Comparison of ENCODE assay signal across 20 cellular contexts in the genomic region with DNA sequence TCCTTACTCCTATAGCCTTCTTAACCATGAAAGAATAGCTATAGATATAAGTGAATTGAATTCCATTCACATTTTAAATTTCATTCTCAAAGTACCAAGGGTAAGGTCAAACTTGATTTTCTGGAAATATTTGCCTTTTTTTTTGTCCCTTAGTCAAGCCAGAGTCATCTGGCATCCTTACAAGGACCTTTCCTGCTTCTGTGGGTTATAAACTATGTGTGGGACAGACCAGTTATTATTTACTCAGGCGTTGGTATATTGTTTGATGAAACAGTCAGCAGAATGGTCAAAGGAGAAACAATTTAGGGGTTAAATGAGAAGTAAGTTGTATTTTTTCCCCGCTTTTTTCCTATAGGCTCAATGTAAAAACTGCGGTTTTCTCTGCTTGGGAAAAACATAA.
DNase-seq lines count a peak whose midpoint lies in the region; FAIRE-seq and TF ChIP-seq lines count a peak whose summit lies in the region.
"Had no signal": no experiment of that assay in that cellular context is flagged by ENCODE, and none has a peak within 500 bp of the region (broad histone marks: within the 10 kb centered on the region; RNA-seq: fewer than 3 reads in every experiment).

No MANE protein-coding gene starts in this region.

- TF ChIP-seq CTCF in fibroblast of pulmonary artery (IDR thresholded peaks at IDR 0.05; ENCODE audit: low read length, missing control alignments) (no peak), endothelial cell (IDR thresholded peaks at IDR 0.05; ENCODE audit: unreplicated experiment) (no peak)

- peak; percentile 73 for FAIRE-seq in H54 (lab: Jason Lieb, UNC)
- FAIRE-seq in urothelium cell line (lab: Jason Lieb, UNC): no peak
- FAIRE-seq: endometrium had no signal

- peaks cover 3% of the 10 kb centered on the region for H3K4me1 Mint-ChIP-seq in endothelial cell (ENCODE audit: unreplicated experiment)
- H3K4me1 Mint-ChIP-seq: activated naive CD8-positive, alpha-beta T cell treated with anti-CD3 and anti-CD28 coated beads, Interleukin-2, amount 10 ng/mL, durations not matched to agents 7 days and 5 days; stimulated activated effector memory CD8-positive, alpha-beta T cell treated with anti-CD3 and anti-CD28 coated beads, Interleukin-12 subunit alpha, Interleukin-12 subunit beta, amount 100 ng/mL, for 72 hours had no signal

- no peak for TF ChIP-seq POLR2A in H54 (IDR thresholded peaks at IDR 0.05; ENCODE audit: low read depth, low read length)

- no peak overlapping the region for H3K4me3 Mint-ChIP-seq in endothelial cell (ENCODE audit: unreplicated experiment)
- H3K4me3 Mint-ChIP-seq: activated naive CD8-positive, alpha-beta T cell treated with anti-CD3 and anti-CD28 coated beads, Interleukin-2, amount 10 ng/mL, durations not matched to agents 7 days and 5 days; nephron progenitor cell; stimulated activated effector memory CD8-positive, alpha-beta T cell treated with anti-CD3 and anti-CD28 coated beads, Interleukin-12 subunit alpha, Interleukin-12 subunit beta, amount 100 ng/mL, for 72 hours had no signal

- H3K9me3 Mint-ChIP-seq in endothelial cell (ENCODE audit: unreplicated experiment): no peaks in the 10 kb centered on the region
- H3K9me3 Mint-ChIP-seq: activated naive CD8-positive, alpha-beta T cell treated with anti-CD3 and anti-CD28 coated beads, Interleukin-2, amount 10 ng/mL, durations not matched to agents 7 days and 5 days; nephron progenitor cell; stimulated activated effector memory CD8-positive, alpha-beta T cell treated with anti-CD3 and anti-CD28 coated beads, Interleukin-12 subunit alpha, Interleukin-12 subunit beta, amount 100 ng/mL, for 72 hours had no signal

- no peaks in the 10 kb centered on the region for H3K27me3 Mint-ChIP-seq in endothelial cell (ENCODE audit: unreplicated experiment)
- H3K27me3 Mint-ChIP-seq: activated naive CD8-positive, alpha-beta T cell treated with anti-CD3 and anti-CD28 coated beads, Interleukin-2, amount 10 ng/mL, durations not matched to agents 7 days and 5 days had no signal

- no peaks in the 10 kb centered on the region for H3K36me3 Mint-ChIP-seq in endothelial cell (ENCODE audit: low read depth, unreplicated experiment)
- H3K36me3 Mint-ChIP-seq: activated naive CD8-positive, alpha-beta T cell treated with anti-CD3 and anti-CD28 coated beads, Interleukin-2, amount 10 ng/mL, durations not matched to agents 7 days and 5 days; stimulated activated effector memory CD8-positive, alpha-beta T cell treated with anti-CD3 and anti-CD28 coated beads, Interleukin-12 subunit alpha, Interleukin-12 subunit beta, amount 100 ng/mL, for 72 hours had no signal

- H3K27ac Mint-ChIP-seq in endothelial cell (ENCODE audit: unreplicated experiment): no peak overlapping the region
- H3K27ac Mint-ChIP-seq: activated naive CD8-positive, alpha-beta T cell treated with anti-CD3 and anti-CD28 coated beads, Interleukin-2, amount 10 ng/mL, durations not matched to agents 7 days and 5 days; nephron progenitor cell; stimulated activated effector memory CD8-positive, alpha-beta T cell treated with anti-CD3 and anti-CD28 coated beads, Interleukin-12 subunit alpha, Interleukin-12 subunit beta, amount 100 ng/mL, for 72 hours had no signal

- DNase-seq in H54 (ENCODE audit: insufficient read length, low spot score): no peak
- peak; percentile 9 for DNase-seq in amniotic epithelial cell (ENCODE audit: low read depth)
- peak; percentile 71 for DNase-seq in fibroblast of pulmonary artery (ENCODE audit: low read depth)
- DNase-seq in urothelium cell line (ENCODE audit: low spot score): peak; percentile 3
- DNase-seq in endothelial cell (ENCODE audit: low spot score): no peak
- no peak for DNase-seq in germinal center (ENCODE audit: low spot score)
- no peak for DNase-seq in effector CD4-positive, alpha-beta T cell
- DNase-seq: activated CD8-positive, alpha-beta memory T cell treated with anti-CD3 and anti-CD28 coated beads for 24 hours; activated naive CD8-positive, alpha-beta T cell treated with anti-CD3 and anti-CD28 coated beads, Interleukin-2, amount 10 ng/mL, durations not matched to agents 7 days and 5 days; heart right ventricle; islet precursor cell; Kasumi-1; mesenchymal stem cell; NCI-H1417 treated with DMSO at 0.1 percent for 48 hours; nephron progenitor cell; psoas muscle; thyroid gland; WERI-Rb-1 had no signal

- no peak overlapping the region for H3K4me3 ChIP-seq in fibroblast of pulmonary artery (replicated peaks; ENCODE audit: low read depth, low read length)
- H3K4me3 ChIP-seq: heart right ventricle, psoas muscle, thyroid gland had no signal

Comparison
In these comparisons a context has a peak if more than half of its experiments do, and no peak if none do; other contexts are left out.
1. DNase-seq: peak in amniotic epithelial cell (single experiment), fibroblast of pulmonary artery (single experiment) and urothelium cell line (single experiment); none in H54 (single experiment), endothelial cell (single experiment), germinal center (single experiment) and effector CD4-positive, alpha-beta T cell (single experiment).